ENCODE assay signal across 16 cellular contexts in genomic region chr4:84562156-84562555, GRCh38. TPM values are rescaled to one million over a fixed set of nuclear protein-coding genes. Genes with fewer than 3 reads are reported as not detected.
DNase-seq lines count a peak whose midpoint lies in the region; TF ChIP-seq lines count a peak whose summit lies in the region.
"Had no signal": no experiment of that assay in that cellular context is flagged by ENCODE, and none has a peak within 500 bp of the region (broad histone marks: within the 10 kb centered on the region; RNA-seq: fewer than 3 reads in every experiment).

No MANE protein-coding gene starts in this region.

- DNase-seq in caudate nucleus (lab: John Stamatoyannopoulos, UW), result peak in 29 of 61 donors; percentile 1 to 87 (median 25)
- no peak for DNase-seq in mesothelial cell of epicardium (ENCODE audit: low spot score in 2 of 2, unreplicated experiment in 2 of 2)
- DNase-seq in RPMI8226, result no peak
- no peak for DNase-seq in globus pallidus (ENCODE audit: low spot score)
- no peak for DNase-seq in adrenal gland
- DNase-seq: 8988T; AML-193; Caco-2; Calu3; CD4-positive, alpha-beta T cell; CD8-positive, alpha-beta T cell; DMS79 treated with DMSO at 0.1 percent for 48 hours; GF-D8 had no signal

- H3K4me1 Mint-ChIP-seq in mesothelial cell of epicardium, result peaks cover 18% of the 10 kb centered on the region
- H3K4me1 Mint-ChIP-seq: B cell had no signal

- no peaks in the 10 kb centered on the region for H3K36me3 ChIP-seq in adrenal gland (replicated peaks in 1 of 2)
- H3K36me3 ChIP-seq: BLaER1 treated with 17β-estradiol and CSF1 and Interleukin-3, amounts not matched to agents 10 nM and 100 nM had no signal

- WGBS in adrenal gland, 4 donors, result 90 to 99% (median 95%) methylated on average over 5 of the region's 5 CpGs

- peak overlapping the region; percentile 21 for H3K27ac Mint-ChIP-seq in mesothelial cell of epicardium
- H3K27ac Mint-ChIP-seq: B cell; CD4-positive, alpha-beta T cell; CD8-positive, alpha-beta T cell had no signal

- no peak for TF ChIP-seq CTCF in mesothelial cell of epicardium (IDR thresholded peaks at IDR 0.05; ENCODE audit: unreplicated experiment)
- no peak for TF ChIP-seq CTCF in adrenal gland (IDR thresholded peaks at IDR 0.05)

- H3K27me3 Mint-ChIP-seq in mesothelial cell of epicardium (ENCODE audit: low read depth), result no peaks in the 10 kb centered on the region

- H3K4me3 ChIP-seq in adrenal gland, result no peak overlapping the region
- H3K4me3 ChIP-seq: BLaER1 treated with 17β-estradiol and CSF1 and Interleukin-3, amounts not matched to agents 10 nM and 100 nM had no signal

- no peak overlapping the region for H3K4me3 Mint-ChIP-seq in mesothelial cell of epicardium
- H3K4me3 Mint-ChIP-seq: B cell; CD4-positive, alpha-beta T cell; CD8-positive, alpha-beta T cell had no signal

- intact Hi-C loops in adrenal gland (cut with DNase I), result no loop called here

- no peak for TF ChIP-seq POLR2A in adrenal gland (IDR thresholded peaks at IDR 0.05)

- H3K9me3 ChIP-seq in adrenal gland (replicated peaks in 1 of 3), result no peaks in the 10 kb centered on the region
- H3K9me3 ChIP-seq: BLaER1 treated with 17β-estradiol and CSF1 and Interleukin-3, amounts not matched to agents 10 nM and 100 nM had no signal

- H3K36me3 Mint-ChIP-seq in mesothelial cell of epicardium, result no peaks in the 10 kb centered on the region
- H3K36me3 Mint-ChIP-seq: CD8-positive, alpha-beta T cell had no signal

- H3K27ac ChIP-seq in caudate nucleus (ENCODE audit: low read depth, low read length) (peak overlapping the region; percentile 38), adrenal gland (no peak overlapping the region)
- H3K27ac ChIP-seq: BLaER1 treated with 17β-estradiol and CSF1 and Interleukin-3, amounts not matched to agents 10 nM and 100 nM; C4-2B had no signal

- H3K9me3 Mint-ChIP-seq in mesothelial cell of epicardium, result no peaks in the 10 kb centered on the region
- H3K9me3 Mint-ChIP-seq: CD4-positive, alpha-beta T cell; CD8-positive, alpha-beta T cell had no signal

- H3K4me1 ChIP-seq in adrenal gland (replicated peaks in 1 of 2), result no peaks in the 10 kb centered on the region
- H3K4me1 ChIP-seq: Caco-2 had no signal

- H3K27me3 ChIP-seq in adrenal gland, result no peaks in the 10 kb centered on the region
- H3K27me3 ChIP-seq: BLaER1 treated with 17β-estradiol and CSF1 and Interleukin-3, amounts not matched to agents 10 nM and 100 nM had no signal

RNA-seq across cellular contexts. Expression of gene CDS1, which starts 20.8 kb away (rescaled TPM):
- total RNA-seq in mesothelial cell of epicardium, result 18.7 to 20.2 TPM (median 18.7 TPM) in 3 replicates
- total RNA-seq in adrenal gland, result 10 to 100 TPM in 4 of 8 donors, 1 to 10 TPM in 4; 5.3 to 17.8 (median 10.1) TPM
- polyA plus RNA-seq in adrenal gland, result 1 to 10 TPM; 2.6 to 8.0 (median 3.7) TPM
